8 cellular contexts compared by ENCODE assay signal in genomic region chr14:34875031-34875922, GRCh38. TPM values are rescaled to one million over a fixed set of nuclear protein-coding genes. Genes with fewer than 3 reads are reported as not detected.
DNase-seq lines count a peak whose midpoint lies in the region; ATAC-seq and TF ChIP-seq lines count a peak whose summit lies in the region.

A gene with protein sequence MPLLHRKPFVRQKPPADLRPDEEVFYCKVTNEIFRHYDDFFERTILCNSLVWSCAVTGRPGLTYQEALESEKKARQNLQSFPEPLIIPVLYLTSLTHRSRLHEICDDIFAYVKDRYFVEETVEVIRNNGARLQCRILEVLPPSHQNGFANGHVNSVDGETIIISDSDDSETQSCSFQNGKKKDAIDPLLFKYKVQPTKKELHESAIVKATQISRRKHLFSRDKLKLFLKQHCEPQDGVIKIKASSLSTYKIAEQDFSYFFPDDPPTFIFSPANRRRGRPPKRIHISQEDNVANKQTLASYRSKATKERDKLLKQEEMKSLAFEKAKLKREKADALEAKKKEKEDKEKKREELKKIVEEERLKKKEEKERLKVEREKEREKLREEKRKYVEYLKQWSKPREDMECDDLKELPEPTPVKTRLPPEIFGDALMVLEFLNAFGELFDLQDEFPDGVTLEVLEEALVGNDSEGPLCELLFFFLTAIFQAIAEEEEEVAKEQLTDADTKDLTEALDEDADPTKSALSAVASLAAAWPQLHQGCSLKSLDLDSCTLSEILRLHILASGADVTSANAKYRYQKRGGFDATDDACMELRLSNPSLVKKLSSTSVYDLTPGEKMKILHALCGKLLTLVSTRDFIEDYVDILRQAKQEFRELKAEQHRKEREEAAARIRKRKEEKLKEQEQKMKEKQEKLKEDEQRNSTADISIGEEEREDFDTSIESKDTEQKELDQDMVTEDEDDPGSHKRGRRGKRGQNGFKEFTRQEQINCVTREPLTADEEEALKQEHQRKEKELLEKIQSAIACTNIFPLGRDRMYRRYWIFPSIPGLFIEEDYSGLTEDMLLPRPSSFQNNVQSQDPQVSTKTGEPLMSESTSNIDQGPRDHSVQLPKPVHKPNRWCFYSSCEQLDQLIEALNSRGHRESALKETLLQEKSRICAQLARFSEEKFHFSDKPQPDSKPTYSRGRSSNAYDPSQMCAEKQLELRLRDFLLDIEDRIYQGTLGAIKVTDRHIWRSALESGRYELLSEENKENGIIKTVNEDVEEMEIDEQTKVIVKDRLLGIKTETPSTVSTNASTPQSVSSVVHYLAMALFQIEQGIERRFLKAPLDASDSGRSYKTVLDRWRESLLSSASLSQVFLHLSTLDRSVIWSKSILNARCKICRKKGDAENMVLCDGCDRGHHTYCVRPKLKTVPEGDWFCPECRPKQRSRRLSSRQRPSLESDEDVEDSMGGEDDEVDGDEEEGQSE (N-terminal part only) (minus strand): TSS chr14:34875360. CDS start chr14:34874604, 756 bp downstream.

- no peaks in the 10 kb centered on the region for H3K9me2 ChIP-seq in hepatocyte (replicated peaks; ENCODE audit: insufficient read depth)

- H3K27ac ChIP-seq in hepatocyte (peak within 1 kb of the TSS; percentile 99), rectal smooth muscle tissue (ENCODE audit: low read depth, low read length) (peak within 1 kb of the TSS; percentile 98)

- peak within 1 kb of the TSS; percentile 86 for H3K9ac ChIP-seq in rectal smooth muscle tissue (ENCODE audit: low read length)

- H3K27me3 Mint-ChIP-seq in T-helper 1 cell treated with Interleukin-12 subunit alpha and Interleukin-12 subunit beta and Interleukin-4 antibody, amounts not matched to agents 30 μg/mL and 1 μg/mL, for 36 hours (ENCODE audit: low read depth) = no peaks in the 10 kb centered on the region

- H3K4me1 ChIP-seq in hepatocyte (ENCODE audit: insufficient read depth) = peaks cover 14% of the 10 kb centered on the region
- H3K4me1 ChIP-seq in rectal smooth muscle tissue (ENCODE audit: control insufficient read depth, insufficient read depth, low read length) = peaks cover 3% of the 10 kb centered on the region

- DNase-seq in NCI-H1694 treated with DMSO at 0.1 percent for 48 hours (lab: John Stamatoyannopoulos, UW) (peak; percentile 94), astrocyte of the spinal cord (ENCODE audit: low read depth, low spot score) (peak; percentile 91), hepatocyte (ENCODE audit: low spot score) (peak; percentile 84), middle frontal gyrus (ENCODE audit: extremely low spot score, low spot score) (no peak)

- H3K36me3 ChIP-seq in hepatocyte (replicated peaks; ENCODE audit: insufficient read depth, low read depth) (no peaks in the 10 kb centered on the region), rectal smooth muscle tissue (ENCODE audit: control insufficient read depth, insufficient read depth, low read length) (no peaks in the 10 kb centered on the region)

- no peaks in the 10 kb centered on the region for H3K9me3 Mint-ChIP-seq in T-helper 1 cell treated with Interleukin-12 subunit alpha and Interleukin-12 subunit beta and Interleukin-4 antibody, amounts not matched to agents 30 μg/mL and 1 μg/mL, for 36 hours

- H3K79me2 ChIP-seq in hepatocyte = peaks cover 28% of the 10 kb centered on the region

- peak within 1 kb of the TSS; percentile 92 for H2AFZ ChIP-seq in hepatocyte

- ATAC-seq in GM18502 (IDR thresholded peaks at IDR 0.05; ENCODE audit: poor library complexity, unreplicated experiment) = peak; percentile 46
- ATAC-seq in HG02884 (IDR thresholded peaks at IDR 0.05; ENCODE audit: unreplicated experiment) = peak; percentile 41

- peaks cover 15% of the 10 kb centered on the region for H3K36me3 Mint-ChIP-seq in T-helper 1 cell treated with Interleukin-12 subunit alpha and Interleukin-12 subunit beta and Interleukin-4 antibody, amounts not matched to agents 30 μg/mL and 1 μg/mL, for 36 hours (ENCODE audit: low read depth)

- H3K9me3 ChIP-seq in hepatocyte (ENCODE audit: low read depth) = no peaks in the 10 kb centered on the region

- peak within 1 kb of the TSS; percentile 99 for H3K27ac Mint-ChIP-seq in T-helper 1 cell treated with Interleukin-12 subunit alpha and Interleukin-12 subunit beta and Interleukin-4 antibody, amounts not matched to agents 30 μg/mL and 1 μg/mL, for 36 hours

- in situ Hi-C loops in astrocyte of the spinal cord (cut with HindIII; ENCODE audit: low sequenced_read_pairs) = no loop called here

- no peaks in the 10 kb centered on the region for H3K27me3 ChIP-seq in hepatocyte
- no peaks in the 10 kb centered on the region for H3K27me3 ChIP-seq in rectal smooth muscle tissue (ENCODE audit: control insufficient read depth, insufficient read depth, low read length)

- H3K4me3 Mint-ChIP-seq in T-helper 1 cell treated with Interleukin-12 subunit alpha and Interleukin-12 subunit beta and Interleukin-4 antibody, amounts not matched to agents 30 μg/mL and 1 μg/mL, for 36 hours = peak within 1 kb of the TSS; percentile 100

- peak within 1 kb of the TSS; percentile 79 for H3K4me2 ChIP-seq in hepatocyte

- peaks cover 22% of the 10 kb centered on the region for H3K4me1 Mint-ChIP-seq in T-helper 1 cell treated with Interleukin-12 subunit alpha and Interleukin-12 subunit beta and Interleukin-4 antibody, amounts not matched to agents 30 μg/mL and 1 μg/mL, for 36 hours (ENCODE audit: low read depth)

- H3K4me3 ChIP-seq in astrocyte of the spinal cord (ENCODE audit: low read depth, low read length) (peak within 1 kb of the TSS; percentile 80), hepatocyte (peak within 1 kb of the TSS; percentile 92), rectal smooth muscle tissue (ENCODE audit: low read length) (peak within 1 kb of the TSS; percentile 89)

- WGBS in hepatocyte (ENCODE audit: low lambda C conversion rate, missing lambda C conversion rate) = under 1% methylated on average over 32 of the region's 46 CpGs

- no peaks in the 10 kb centered on the region for H4K20me1 ChIP-seq in hepatocyte (ENCODE audit: insufficient read depth, poor library complexity, severe bottlenecking)

- TF ChIP-seq CTCF in astrocyte of the spinal cord (IDR thresholded peaks at IDR 0.05; ENCODE audit: low read depth, low read length) = no peak
- peak; percentile 16 for TF ChIP-seq CTCF in hepatocyte (IDR thresholded peaks at IDR 0.05; ENCODE audit: poor library complexity)

RNA-seq across cellular contexts. Expression of the gene that starts here (rescaled TPM):
- total RNA-seq in hepatocyte = 19.8 and 24.7 TPM in 2 replicates
- 20.9 and 23.4 TPM in 2 replicates for polyA plus RNA-seq in hepatocyte
